In the genomic region with DNA sequence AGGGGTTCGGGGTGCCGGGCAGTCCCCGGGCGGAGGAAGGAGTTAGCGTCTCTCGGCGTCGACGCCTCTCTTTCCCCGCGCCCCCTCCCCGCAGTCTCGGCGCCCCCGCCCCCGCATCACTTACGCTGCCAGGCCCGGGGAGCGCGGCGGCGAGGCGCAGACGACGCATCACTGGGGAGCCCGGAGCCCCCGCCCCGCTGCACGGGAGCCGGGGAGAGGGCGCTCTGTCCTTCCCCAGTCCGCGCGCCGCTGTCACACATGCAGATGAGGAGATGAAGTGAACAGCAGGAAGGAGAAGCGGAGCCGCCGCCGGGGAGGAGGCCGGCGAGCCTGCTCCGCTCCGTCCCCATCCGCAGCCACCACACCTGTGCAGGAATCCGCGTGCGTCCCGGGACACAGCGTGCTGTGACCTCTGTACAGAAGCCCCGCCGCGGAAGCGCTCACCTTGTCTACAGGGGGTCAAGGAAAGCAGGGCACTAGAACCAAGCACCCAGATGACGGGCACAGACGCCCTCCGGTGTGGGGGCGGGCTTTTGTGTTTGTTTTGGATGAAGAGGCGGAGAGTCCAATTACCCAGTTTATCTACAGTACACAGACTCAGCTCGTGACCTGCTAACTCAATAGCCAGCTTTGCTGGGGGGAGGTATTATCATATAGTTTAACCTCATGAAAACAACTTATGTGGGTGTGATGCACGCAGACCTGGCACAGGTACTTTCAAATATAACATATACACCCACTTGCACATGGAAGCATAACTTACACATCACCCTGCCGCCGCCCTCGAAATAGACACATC, we compare ENCODE assay signal across 9 cellular contexts. TPM values are rescaled to one million over a fixed set of nuclear protein-coding genes. Genes with fewer than 3 reads are reported as not detected.
DNase-seq lines count a peak whose midpoint lies in the region; ATAC-seq, FAIRE-seq and TF ChIP-seq lines count a peak whose summit lies in the region.
"Had no signal": no experiment of that assay in that cellular context is flagged by ENCODE, and none has a peak within 500 bp of the region (broad histone marks: within the 10 kb centered on the region; RNA-seq: fewer than 3 reads in every experiment).

No MANE protein-coding gene starts in this region.

- H3K36me3 ChIP-seq in HUES64 (ENCODE audit: insufficient read depth, low read length) (no peaks in the 10 kb centered on the region), WERI-Rb-1 (no peaks in the 10 kb centered on the region), bronchial epithelial cell (ENCODE audit: control insufficient read depth, insufficient read depth, low read length) (no peaks in the 10 kb centered on the region), left lung (no peaks in the 10 kb centered on the region)

- intact Hi-C loops in left lung (cut with DNase I): no loop called here

- ATAC-seq in left lung (peak; percentile 70), GM21723 (IDR thresholded peaks at IDR 0.05; ENCODE audit: unreplicated experiment) (no peak)

- no peak overlapping the region for H3K27ac ChIP-seq in HUES64 (ENCODE audit: low read depth, low read length)
- no peak overlapping the region for H3K27ac ChIP-seq in WERI-Rb-1
- no peak overlapping the region for H3K27ac ChIP-seq in left lung

- H3K9me3 ChIP-seq in HUES64 (ENCODE audit: insufficient read depth, low read depth, low read length): no peaks in the 10 kb centered on the region
- H3K9me3 ChIP-seq in WERI-Rb-1 (ENCODE audit: severe bottlenecking): no peaks in the 10 kb centered on the region
- H3K9me3 ChIP-seq in left lung: no peaks in the 10 kb centered on the region

- no peak overlapping the region for H3K9ac ChIP-seq in HUES64 (ENCODE audit: low read depth, low read length)

- 7% methylated on average over 60 of the region's 63 CpGs for WGBS in HUES64

- peak overlapping the region; percentile 57 for H3K4me3 ChIP-seq in HUES64 (ENCODE audit: low read length)
- peak overlapping the region; percentile 14 for H3K4me3 ChIP-seq in WERI-Rb-1 (ENCODE audit: low read depth, low read length)
- peak overlapping the region; percentile 11 for H3K4me3 ChIP-seq in bronchial epithelial cell (ENCODE audit: low read depth, low read length)
- peak overlapping the region; percentile 20 to 25 for H3K4me3 ChIP-seq in left lung

- no peak for FAIRE-seq in bronchial epithelial cell (lab: Jason Lieb, UNC)

- TF ChIP-seq CTCF in WERI-Rb-1 (IDR thresholded peaks at IDR 0.05; ENCODE audit: low read depth, low read length) (no peak), bronchial epithelial cell (IDR thresholded peaks at IDR 0.05; ENCODE audit: insufficient read depth, low read length, severe bottlenecking) (no peak), left lung (IDR thresholded peaks at IDR 0.05) (no peak)

- DNase-seq in WERI-Rb-1 (no peak), bronchial epithelial cell (ENCODE audit: low read depth) (no peak), left lung (peak in 1 of 2 donors; percentile 81), HuH-7 (ENCODE audit: low spot score) (no peak)
- DNase-seq in stimulated activated CD8-positive, alpha-beta memory T cell treated with anti-CD3 and anti-CD28 coated beads, Interleukin-12 subunit alpha, Interleukin-12 subunit beta, amount 100 ng/mL, for 4 hours (ENCODE audit: low read depth): peak; percentile 46
- no peak for DNase-seq in NK-92 treated with Interleukin-12 subunit alpha and Interleukin-12 subunit beta, amount 100 ng/mL, for 24 hours (lab: John Stamatoyannopoulos, UW)

- H3K4me1 ChIP-seq in HUES64 (ENCODE audit: insufficient read depth, low read length) (peaks cover 16% of the 10 kb centered on the region; the same call in 1 of the 2 replicates), left lung (peaks cover 9 to 12% of the 10 kb centered on the region in 2 donors)

- H3K27me3 ChIP-seq in HUES64 (ENCODE audit: insufficient read depth, low read length): peaks cover 42% of the 10 kb centered on the region
- no peaks in the 10 kb centered on the region for H3K27me3 ChIP-seq in WERI-Rb-1 (ENCODE audit: insufficient read depth, low read depth, severe bottlenecking)
- peaks cover 9% of the 10 kb centered on the region for H3K27me3 ChIP-seq in bronchial epithelial cell (ENCODE audit: control insufficient read depth, insufficient read depth, low read length)
- H3K27me3 ChIP-seq in left lung: peaks cover 28 to 52% of the 10 kb centered on the region in 2 donors

RNA-seq across cellular contexts. Expression of gene KLHDC8A, which starts 12.5 kb away (rescaled TPM):
- 2.1 TPM for polyA plus RNA-seq in HUES64 (2013, experiment 1 of 2)
- polyA plus RNA-seq in HUES64 (2013, experiment 2 of 2): 4.4 TPM
- not detected in 2 replicates for total RNA-seq in bronchial epithelial cell
- under 1 TPM in 1 of 2 donors, not detected in 1; 0.32 TPM for total RNA-seq in left lung
- total RNA-seq: HT1080 had no signal

RNA-seq across cellular contexts. Expression of gene NUAK2, which starts 22.7 kb away (rescaled TPM):
- 7.7 TPM for polyA plus RNA-seq in HUES64 (2013, experiment 1 of 2)
- polyA plus RNA-seq in HUES64 (2013, experiment 2 of 2): 8.7 TPM
- total RNA-seq in bronchial epithelial cell (3.9 and 9.9 TPM in 2 replicates), left lung (10 to 100 TPM; 10.3 to 12.3 TPM)
